8 cellular contexts compared by ENCODE assay signal in genomic region chr10:95693668-95694534, GRCh38. TPM values are rescaled to one million over a fixed set of nuclear protein-coding genes. Genes with fewer than 3 reads are reported as not detected.
A peak's percentile ranks its signal among the peaks of the same experiment; 100 is the strongest.
DNase-seq lines count a peak whose midpoint lies in the region; TF ChIP-seq lines count a peak whose summit lies in the region.

Gene TCTN3, minus strand, starts transcription at chr10:95693927. Its CDS starts 28 bp downstream, at chr10:95693899.

- H3K36me3 ChIP-seq in H7 (replicated peaks; ENCODE audit: control insufficient read depth, insufficient read depth, low read length) (peaks cover 7% of the 10 kb centered on the region), neural cell (ENCODE audit: insufficient read depth, low read length) (no peaks in the 10 kb centered on the region), stomach smooth muscle (ENCODE audit: control insufficient read depth in 2 of 2, insufficient read depth in 2 of 2, low read length in 2 of 2) (peaks cover 3 to 12% of the 10 kb centered on the region in 2 donors)

- H3K27ac ChIP-seq in neural cell (ENCODE audit: low read length): peak within 1 kb of the TSS; percentile 52
- peak within 1 kb of the TSS; percentile 78 for H3K27ac ChIP-seq in stomach smooth muscle (ENCODE audit: low read length)

- TF ChIP-seq CTCF in neural cell (IDR thresholded peaks at IDR 0.05; ENCODE audit: poor library complexity, severe bottlenecking): peak; percentile 100

- H3K4me3 ChIP-seq in H7 (ENCODE audit: insufficient read depth, low read depth, low read length): peak within 1 kb of the TSS; percentile 77
- peak within 1 kb of the TSS; percentile 78 for H3K4me3 ChIP-seq in neural cell (ENCODE audit: low read length)
- H3K4me3 ChIP-seq in stomach smooth muscle (ENCODE audit: low read length in 2 of 2): peak within 1 kb of the TSS; percentile 98 to 100

- no peaks in the 10 kb centered on the region for H4K20me1 ChIP-seq in neural cell (ENCODE audit: insufficient read depth)

- peak; percentile 94 for TF ChIP-seq RAD21 in neural cell (conservative IDR thresholded peaks at IDR 0.05)

- H2AFZ ChIP-seq in neural cell (ENCODE audit: low read depth, low read length): peak within 1 kb of the TSS; percentile 76

- H3K9me3 ChIP-seq in neural cell (ENCODE audit: low read length) (no peaks in the 10 kb centered on the region), stomach smooth muscle (ENCODE audit: control insufficient read depth in 2 of 2, low read length in 2 of 2) (no peaks in the 10 kb centered on the region)

- peak within 1 kb of the TSS; percentile 83 for H3K4me2 ChIP-seq in neural cell (ENCODE audit: low read length)

- no peaks in the 10 kb centered on the region for H3F3A ChIP-seq in neural cell (ENCODE audit: insufficient read depth, low read length, poor library complexity, severe bottlenecking)

- DNase-seq in G401 (ENCODE audit: low spot score): peak; percentile 100
- DNase-seq in H7: peak; percentile 97
- peak; percentile 100 for DNase-seq in M059J (ENCODE audit: low read depth)
- DNase-seq in SHP77 treated with DMSO at 0.1 percent for 48 hours (lab: John Stamatoyannopoulos, UW): peak; percentile 93
- DNase-seq in activated gamma-delta T cell (lab: John Stamatoyannopoulos, UW): peak; percentile 82
- peak; percentile 99 for DNase-seq in fibroblast of the conjunctiva (ENCODE audit: low read depth)

- peak within 1 kb of the TSS; percentile 70 for H3K9ac ChIP-seq in neural cell (ENCODE audit: low read length)
- H3K9ac ChIP-seq in stomach smooth muscle (ENCODE audit: low read length in 2 of 2): peak within 1 kb of the TSS; percentile 96

- peaks cover 17% of the 10 kb centered on the region for H3K79me2 ChIP-seq in neural cell (replicated peaks; ENCODE audit: insufficient read depth, low read length)

- H3K4me1 ChIP-seq in stomach smooth muscle (ENCODE audit: control insufficient read depth, insufficient read depth, low read length): peaks cover 13% of the 10 kb centered on the region

- H3K9me2 ChIP-seq in neural cell (ENCODE audit: insufficient read depth, low read length): no peaks in the 10 kb centered on the region

- peak; percentile 71 for TF ChIP-seq EP300 in neural cell (conservative IDR thresholded peaks at IDR 0.05; ENCODE audit: poor library complexity, severe bottlenecking)

- in situ Hi-C loops in G401 (cut with HindIII; ENCODE audit: low sequenced_read_pairs): no loop called here

- H3K27me3 ChIP-seq in H7 (ENCODE audit: control insufficient read depth, insufficient read depth, low read length) (no peaks in the 10 kb centered on the region), neural cell (ENCODE audit: insufficient read depth, low read depth, low read length) (no peaks in the 10 kb centered on the region), stomach smooth muscle (ENCODE audit: control insufficient read depth in 1 of 2, insufficient read depth in 2 of 2, low read length in 2 of 2) (no peaks in the 10 kb centered on the region)

TF ChIP-seq in neural cell, 6 proteins besides CTCF, POLR2A, EP300 and RAD21:
- TF ChIP-seq EZH2 (IDR thresholded peaks at IDR 0.05; ENCODE audit: borderline replicate concordance, insufficient read depth, low read length, poor library complexity, severe bottlenecking) (no peak), TAF1 (IDR thresholded peaks at IDR 0.05; ENCODE audit: low read depth) (no peak), MXI1 (conservative IDR thresholded peaks at IDR 0.05; ENCODE audit: poor library complexity, severe bottlenecking) (peak; percentile 96), SMC3 (conservative IDR thresholded peaks at IDR 0.05; ENCODE audit: poor library complexity) (peak; percentile 87), POLR2AphosphoS5 (IDR thresholded peaks at IDR 0.05) (peak; percentile 82)
- TF ChIP-seq, protein P1, sequence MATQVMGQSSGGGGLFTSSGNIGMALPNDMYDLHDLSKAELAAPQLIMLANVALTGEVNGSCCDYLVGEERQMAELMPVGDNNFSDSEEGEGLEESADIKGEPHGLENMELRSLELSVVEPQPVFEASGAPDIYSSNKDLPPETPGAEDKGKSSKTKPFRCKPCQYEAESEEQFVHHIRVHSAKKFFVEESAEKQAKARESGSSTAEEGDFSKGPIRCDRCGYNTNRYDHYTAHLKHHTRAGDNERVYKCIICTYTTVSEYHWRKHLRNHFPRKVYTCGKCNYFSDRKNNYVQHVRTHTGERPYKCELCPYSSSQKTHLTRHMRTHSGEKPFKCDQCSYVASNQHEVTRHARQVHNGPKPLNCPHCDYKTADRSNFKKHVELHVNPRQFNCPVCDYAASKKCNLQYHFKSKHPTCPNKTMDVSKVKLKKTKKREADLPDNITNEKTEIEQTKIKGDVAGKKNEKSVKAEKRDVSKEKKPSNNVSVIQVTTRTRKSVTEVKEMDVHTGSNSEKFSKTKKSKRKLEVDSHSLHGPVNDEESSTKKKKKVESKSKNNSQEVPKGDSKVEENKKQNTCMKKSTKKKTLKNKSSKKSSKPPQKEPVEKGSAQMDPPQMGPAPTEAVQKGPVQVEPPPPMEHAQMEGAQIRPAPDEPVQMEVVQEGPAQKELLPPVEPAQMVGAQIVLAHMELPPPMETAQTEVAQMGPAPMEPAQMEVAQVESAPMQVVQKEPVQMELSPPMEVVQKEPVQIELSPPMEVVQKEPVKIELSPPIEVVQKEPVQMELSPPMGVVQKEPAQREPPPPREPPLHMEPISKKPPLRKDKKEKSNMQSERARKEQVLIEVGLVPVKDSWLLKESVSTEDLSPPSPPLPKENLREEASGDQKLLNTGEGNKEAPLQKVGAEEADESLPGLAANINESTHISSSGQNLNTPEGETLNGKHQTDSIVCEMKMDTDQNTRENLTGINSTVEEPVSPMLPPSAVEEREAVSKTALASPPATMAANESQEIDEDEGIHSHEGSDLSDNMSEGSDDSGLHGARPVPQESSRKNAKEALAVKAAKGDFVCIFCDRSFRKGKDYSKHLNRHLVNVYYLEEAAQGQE (IDR thresholded peaks at IDR 0.05; ENCODE audit: borderline replicate concordance): peak; percentile 56

RNA-seq across cellular contexts. Expression of gene TCTN3, which starts in this region (rescaled TPM):
- total RNA-seq in G401 (2014; rRNA removed; shearing (Covaris generic)): 46.0 and 51.1 TPM in 2 replicates
- total RNA-seq in H7 (2014; rRNA removed; shearing (Covaris generic)): 31.5 and 35.8 TPM in 2 replicates
- 43.8 and 46.7 TPM in 2 replicates for total RNA-seq in M059J (2014; rRNA removed; shearing (Covaris generic))
- 16.3 and 22.2 TPM in 2 replicates for polyA plus RNA-seq in neural cell
- 23.2 and 26.3 TPM in 2 replicates for polyA minus RNA-seq in neural cell

Comparison
In these comparisons a context has a peak if more than half of its experiments do, and no peak if none do; other contexts are left out.
1. Peak in every context shown above with its lines: DNase-seq, H3K4me3 ChIP-seq and H3K27ac ChIP-seq.